ENCODE assay signal across 11 cellular contexts in genomic region chr2:163008642-163009041, GRCh38.
"Had no signal": no experiment of that assay in that cellular context is flagged by ENCODE, and none has a peak within 500 bp of the region (broad histone marks: within the 10 kb centered on the region; RNA-seq: fewer than 3 reads in every experiment).

No MANE protein-coding gene starts in this region.

- H3K9ac ChIP-seq: GM23248 had no signal

- H3K4me1 ChIP-seq: HAP-1 had no signal

- H3K9me3 ChIP-seq: HAP-1 had no signal

- H3K4me2 ChIP-seq: GM23338 had no signal

- FAIRE-seq: H1, H54 had no signal

- H3K36me3 ChIP-seq: HAP-1 had no signal

- H3K27ac ChIP-seq: GM23248 had no signal

- ATAC-seq: GM23338, HCT116 had no signal

- H2AFZ ChIP-seq: GM23248, GM23338 had no signal

- H3K4me3 ChIP-seq: GM23248, GM23338, HAP-1 had no signal

- DNase-seq: GM23248, GOT3, H7, H9, HCEC 1CT, HFFc6 had no signal
